Comparison of ENCODE assay signal across 1 cellular context in genomic region chr5:177592905-177593304, GRCh38.
TF ChIP-seq lines count a peak whose summit lies in the region.

No MANE protein-coding gene starts in this region.

TF ChIP-seq in A549, 52 proteins besides CTCF, POLR2A, EP300 and RAD21 (continued from another document):
- no peak for TF ChIP-seq CHD2 (IDR thresholded peaks at IDR 0.05; ENCODE audit: low read length, partially characterized antibody)
